ENCODE assay signal across 10 cellular contexts in the genomic region with DNA sequence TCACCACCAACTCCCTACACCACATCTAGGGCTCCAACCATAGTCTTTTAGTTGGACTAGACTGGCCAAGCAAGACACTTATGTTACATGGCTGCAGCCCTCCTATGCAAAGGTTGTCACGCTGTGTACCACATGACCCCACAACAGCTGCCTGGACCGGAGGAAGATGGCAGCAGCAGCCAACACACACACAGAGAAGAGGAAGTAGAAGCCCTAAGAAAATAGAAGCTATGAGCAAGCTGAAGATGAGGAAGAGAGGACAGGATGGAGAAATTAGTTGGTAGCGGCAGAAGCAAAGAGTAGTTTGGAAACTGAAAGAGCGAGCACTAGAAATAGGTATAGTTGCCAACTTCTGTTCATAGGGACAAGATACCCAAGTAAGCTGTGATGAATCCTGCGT.
DNase-seq lines count a peak whose midpoint lies in the region; ATAC-seq and TF ChIP-seq lines count a peak whose summit lies in the region.
"Had no signal": no experiment of that assay in that cellular context is flagged by ENCODE, and none has a peak within 500 bp of the region (broad histone marks: within the 10 kb centered on the region; RNA-seq: fewer than 3 reads in every experiment).

No MANE protein-coding gene starts in this region.

- no peak for TF ChIP-seq CTCF in colonic mucosa (IDR thresholded peaks at IDR 0.05)
- no peak for TF ChIP-seq CTCF in omental fat pad (IDR thresholded peaks at IDR 0.05)
- TF ChIP-seq CTCF in heart right ventricle (IDR thresholded peaks at IDR 0.05) = no peak

- H3K27me3 ChIP-seq in colonic mucosa (no peaks in the 10 kb centered on the region), heart right ventricle (peaks cover 0 to 4% (median 0%) of the 10 kb centered on the region in 7 donors)

- H3K9me3 ChIP-seq in colonic mucosa = no peaks in the 10 kb centered on the region
- H3K9me3 ChIP-seq in heart right ventricle = no peaks in the 10 kb centered on the region

- DNase-seq in SKM-1 (lab: John Stamatoyannopoulos, UW; ENCODE audit: unreplicated experiment) (peak; percentile 57), colonic mucosa (no peak), omental fat pad (ENCODE audit: low spot score) (no peak), heart right ventricle (no peak), NCI-H1105 treated with DMSO at 0.1 percent for 48 hours (lab: John Stamatoyannopoulos, UW) (no peak)
- DNase-seq: CD4-positive, CD25-positive, alpha-beta regulatory T cell; NCI-H748 treated with DMSO at 0.1 percent for 48 hours had no signal

- WGBS in heart right ventricle, 2 donors = 84 to 85% methylated on average over 5 of the region's 5 CpGs

- intact Hi-C loops in colonic mucosa (cut with DNase I) (no loop called here), heart right ventricle (cut with DNase I) (no loop called here)

- H3K27ac ChIP-seq in colonic mucosa (no peak overlapping the region), heart right ventricle (no peak overlapping the region)

- ATAC-seq in GM18499 (IDR thresholded peaks at IDR 0.05; ENCODE audit: insufficient read depth, unreplicated experiment) (peak; percentile 64), GM21447 (IDR thresholded peaks at IDR 0.05; ENCODE audit: unreplicated experiment) (peak; percentile 74), HG03280 (IDR thresholded peaks at IDR 0.05; ENCODE audit: unreplicated experiment) (peak; percentile 73), omental fat pad (ENCODE audit: low FRiP score) (no peak), heart right ventricle (no peak)

- H3K36me3 ChIP-seq in colonic mucosa (no peaks in the 10 kb centered on the region), heart right ventricle (no peaks in the 10 kb centered on the region)

- H3K9ac ChIP-seq in colonic mucosa (ENCODE audit: low read depth in 2 of 2, low read length in 2 of 2) = no peak overlapping the region

- H3K4me3 ChIP-seq in colonic mucosa = no peak overlapping the region
- no peak overlapping the region for H3K4me3 ChIP-seq in heart right ventricle

- no peaks in the 10 kb centered on the region for H3K4me1 ChIP-seq in colonic mucosa
- peaks cover 0 to 6% (median 0%) of the 10 kb centered on the region in 9 donors for H3K4me1 ChIP-seq in heart right ventricle

Comparison
In these comparisons a context has a peak if more than half of its experiments do, and no peak if none do; other contexts are left out.
1. ATAC-seq: peak in GM18499 (single experiment), GM21447 (single experiment) and HG03280 (single experiment); none in omental fat pad (single experiment) and heart right ventricle (0 of 8).